27 cellular contexts compared by ENCODE assay signal in genomic region chr6:144170044-144170443, GRCh38.
"Had no signal": no experiment of that assay in that cellular context is flagged by ENCODE, and none has a peak within 500 bp of the region (broad histone marks: within the 10 kb centered on the region; RNA-seq: fewer than 3 reads in every experiment).

No MANE protein-coding gene starts in this region.

- H3K4me3 Mint-ChIP-seq: endodermal cell; naive thymus-derived CD8-positive, alpha-beta T cell; nephron progenitor cell; stimulated activated effector memory CD8-positive, alpha-beta T cell treated with anti-CD3 and anti-CD28 coated beads, Interleukin-12 subunit alpha, Interleukin-12 subunit beta, amount 100 ng/mL, for 72 hours; type B pancreatic cell had no signal

- H3K36me3 Mint-ChIP-seq: type B pancreatic cell had no signal

- H3K27ac ChIP-seq: dorsolateral prefrontal cortex, epithelial cell of prostate, gastrocnemius medialis, lower lobe of right lung, ovary, psoas muscle, sigmoid colon, testis, tibial artery had no signal

- H3K4me1 ChIP-seq: gastrocnemius medialis, psoas muscle, sigmoid colon, tibial artery had no signal

- H3K27ac Mint-ChIP-seq: endodermal cell; naive thymus-derived CD8-positive, alpha-beta T cell; nephron progenitor cell; type B pancreatic cell had no signal

- H3K27me3 Mint-ChIP-seq: naive thymus-derived CD8-positive, alpha-beta T cell had no signal

- H3K9me3 ChIP-seq: gastrocnemius medialis, lower lobe of right lung, ovary, psoas muscle, sigmoid colon, testis, tibial artery had no signal

- DNase-seq: cortex of kidney; dorsolateral prefrontal cortex; effector CD4-positive, alpha-beta T cell; endodermal cell; foreskin fibroblast; gastrocnemius medialis; head of caudate nucleus; left ventricle myocardium superior; lower lobe of right lung; naive thymus-derived CD8-positive, alpha-beta T cell; nephron progenitor cell; occipital lobe; ovary; posterior cingulate gyrus; psoas muscle; right cardiac atrium; sigmoid colon; stimulated activated CD4-positive, alpha-beta T cell treated with anti-CD3 and anti-CD28 coated beads, Interleukin-2, amount 100 ng/mL, for 24 hours; stimulated activated CD4-positive, alpha-beta T cell treated with anti-CD3 and anti-CD28 coated beads, Interleukin-4, amount 100 ng/mL, for 24 hours; stimulated activated naive CD8-positive, alpha-beta T cell treated with anti-CD3 and anti-CD28 coated beads, Interleukin-15, Interleukin-2, amounts not matched to agents 100 U/mL and 50 U/mL, for 24 hours; substantia nigra; testis; tibial artery had no signal

- H3K27me3 ChIP-seq: gastrocnemius medialis, ovary, sigmoid colon, testis, tibial artery had no signal

- H3K4me1 Mint-ChIP-seq: endodermal cell; naive thymus-derived CD8-positive, alpha-beta T cell; nephron progenitor cell had no signal

- H3K9me3 Mint-ChIP-seq: naive thymus-derived CD8-positive, alpha-beta T cell; nephron progenitor cell; stimulated activated effector memory CD8-positive, alpha-beta T cell treated with anti-CD3 and anti-CD28 coated beads, Interleukin-12 subunit alpha, Interleukin-12 subunit beta, amount 100 ng/mL, for 72 hours had no signal

- H3K36me3 ChIP-seq: gastrocnemius medialis, ovary, sigmoid colon had no signal

- ATAC-seq: esophagus mucosa; gastrocnemius medialis; left ventricle myocardium superior; lower lobe of right lung; naive thymus-derived CD8-positive, alpha-beta T cell; psoas muscle; right cardiac atrium; stimulated activated effector memory CD8-positive, alpha-beta T cell treated with anti-CD3 and anti-CD28 coated beads, Interleukin-12 subunit alpha, Interleukin-12 subunit beta, amount 100 ng/mL, for 72 hours; stimulated activated naive CD8-positive, alpha-beta T cell treated with anti-CD3 and anti-CD28 coated beads, Interleukin-15, Interleukin-2, amounts not matched to agents 100 U/mL and 50 U/mL, for 24 hours had no signal

- H3K4me3 ChIP-seq: dorsolateral prefrontal cortex, gastrocnemius medialis, lower lobe of right lung, ovary, psoas muscle, sigmoid colon, testis, tibial artery had no signal
